In genomic region chr11:114261791-114262190, GRCh38 we compare ENCODE assay signal across 15 cellular contexts. TPM values are rescaled to one million over a fixed set of nuclear protein-coding genes. Genes with fewer than 3 reads are reported as not detected.
A peak's percentile ranks its signal among the peaks of the same experiment; 100 is the strongest.
DNase-seq lines count a peak whose midpoint lies in the region; ATAC-seq and TF ChIP-seq lines count a peak whose summit lies in the region.
"Had no signal": no experiment of that assay in that cellular context is flagged by ENCODE, and none has a peak within 500 bp of the region (broad histone marks: within the 10 kb centered on the region; RNA-seq: fewer than 3 reads in every experiment).

No MANE protein-coding gene starts in this region.

- H3K27me3 ChIP-seq in gastroesophageal sphincter (peaks cover 21% of the 10 kb centered on the region), prostate gland (replicated peaks; ENCODE audit: insufficient read depth) (no peaks in the 10 kb centered on the region), vagina (no peaks in the 10 kb centered on the region)

- H3K27ac ChIP-seq in RWPE1 (peak overlapping the region; percentile 91), gastroesophageal sphincter (peak overlapping the region in 3 of 4 donors; percentile 68 to 84 (median 84)), prostate gland (peak overlapping the region; percentile 15 to 86), vagina (peak overlapping the region; percentile 86)
- H3K27ac ChIP-seq: HL-60 had no signal

- intact Hi-C loops in prostate gland (cut with DNase I) (loop anchor here (1.0 to 2.0 kb wide), 4 partner anchors 203 to 365 kb away; partner anchors contain the start of gene ZBTB16), vagina (cut with DNase I) (loop anchor here (2.0 to 5.0 kb wide), 2 partner anchors 203 to 224 kb away; partner anchors contain the start of gene ZBTB16)

- DNase-seq in RWPE1 (ENCODE audit: low spot score) (no peak), prostate gland (ENCODE audit: low spot score) (no peak), vagina (ENCODE audit: extremely low spot score in 2 of 2) (no peak), NCI-H1105 treated with DMSO at 0.1 percent for 48 hours (lab: John Stamatoyannopoulos, UW) (no peak), glomerular visceral epithelial cell (ENCODE audit: extremely low spot score) (no peak), mesenteric fat pad (ENCODE audit: low spot score) (no peak)
- DNase-seq: DMS 273 treated with DMSO at 0.1 percent for 48 hours had no signal

- H3K36me3 ChIP-seq in gastroesophageal sphincter (peaks cover 0 to 3% of the 10 kb centered on the region in 2 donors), prostate gland (no peaks in the 10 kb centered on the region), vagina (no peaks in the 10 kb centered on the region)
- H3K36me3 ChIP-seq: BE2C, HAP-1 had no signal

- TF ChIP-seq EP300 in gastroesophageal sphincter (IDR thresholded peaks at IDR 0.05) = no peak

- no peaks in the 10 kb centered on the region for H3K9me3 ChIP-seq in gastroesophageal sphincter
- no peaks in the 10 kb centered on the region for H3K9me3 ChIP-seq in prostate gland
- no peaks in the 10 kb centered on the region for H3K9me3 ChIP-seq in vagina
- H3K9me3 ChIP-seq: BE2C, HAP-1 had no signal

- no peak for TF ChIP-seq POLR2A in gastroesophageal sphincter (IDR thresholded peaks at IDR 0.05)
- TF ChIP-seq POLR2A in prostate gland (IDR thresholded peaks at IDR 0.05) = no peak
- TF ChIP-seq POLR2A in vagina (IDR thresholded peaks at IDR 0.05) = no peak

- WGBS in gastroesophageal sphincter (ENCODE audit: low coverage in 1 of 2), 2 donors = 77 to 92% methylated on average over 3 to 4 of the region's 7 CpGs
- WGBS in prostate gland = 81% methylated on average over 7 of the region's 7 CpGs

- POLR2A ChIA-PET in RWPE1 (lab: Yijun Ruan, JAX; ENCODE audit: low non-redundant PET) = no interaction called here

- CTCF ChIA-PET in RWPE1 (lab: Yijun Ruan, JAX) = interaction anchor here (0.6 to 5.6 kb wide), 23 partner anchors 10 to 456 kb away, joined by 3 to 97 read pairs (median 7); partner anchors contain the start of genes HTR3A and ZBTB16

- TF ChIP-seq CTCF in RWPE1 (conservative IDR thresholded peaks at IDR 0.05; ENCODE audit: low read depth) = no peak
- no peak for TF ChIP-seq CTCF in gastroesophageal sphincter (IDR thresholded peaks at IDR 0.05)
- no peak for TF ChIP-seq CTCF in prostate gland (IDR thresholded peaks at IDR 0.05)
- TF ChIP-seq CTCF in vagina (IDR thresholded peaks at IDR 0.05) = no peak

- no peak for ATAC-seq in gastroesophageal sphincter

- H3K4me1 ChIP-seq in gastroesophageal sphincter (peaks cover 0 to 61% (median 34%) of the 10 kb centered on the region in 3 donors), prostate gland (replicated peaks) (peaks cover 21% of the 10 kb centered on the region), vagina (peaks cover 56% of the 10 kb centered on the region)
- H3K4me1 ChIP-seq: HAP-1 had no signal

- no peak overlapping the region for H3K4me3 ChIP-seq in gastroesophageal sphincter
- H3K4me3 ChIP-seq in prostate gland = no peak overlapping the region
- H3K4me3 ChIP-seq in vagina = no peak overlapping the region
- H3K4me3 ChIP-seq: GM12878, HAP-1 had no signal

RNA-seq across cellular contexts. Expression of gene NNMT, which starts 34.4 kb away (rescaled TPM):
- total RNA-seq in gastroesophageal sphincter = 100 to 1,000 TPM in 3 of 4 donors, 10 to 100 TPM in 1; 39.4 to 409 (median 243) TPM
- total RNA-seq in prostate gland = 10 to 100 TPM; 59.3 to 63.2 TPM
- 898 TPM for total RNA-seq in vagina
- total RNA-seq in mesenteric fat pad = 1,405 TPM
- total RNA-seq: CD4-positive, CD25-positive, alpha-beta regulatory T cell; CD8-positive, alpha-beta memory T cell; G401; GM12878 had no signal
